1 cellular context compared by ENCODE assay signal in genomic region chr5:124724357-124725039, GRCh38.
TF ChIP-seq lines count a peak whose summit lies in the region.

No MANE protein-coding gene starts in this region.

TF ChIP-seq in HCT116, 20 proteins besides CTCF, POLR2A, EP300 and RAD21 (continued from another document):
- TF ChIP-seq JUND (IDR thresholded peaks at IDR 0.05) (no peak), ZFX (IDR thresholded peaks at IDR 0.05) (no peak), TCF7L2 (IDR thresholded peaks at IDR 0.05; ENCODE audit: borderline replicate concordance, extremely low read depth, insufficient read depth, insufficient read length) (no peak), SP1 (IDR thresholded peaks at IDR 0.05; ENCODE audit: low read depth) (no peak), ZNF274 (IDR thresholded peaks at IDR 0.05; ENCODE audit: low read depth, low read length) (no peak)
